ENCODE assay signal across 24 cellular contexts in genomic region chr4:84069119-84069518, GRCh38.
"Had no signal": no experiment of that assay in that cellular context is flagged by ENCODE, and none has a peak within 500 bp of the region (broad histone marks: within the 10 kb centered on the region; RNA-seq: fewer than 3 reads in every experiment).

No MANE protein-coding gene starts in this region.

- DNase-seq: colonic mucosa; cortex of kidney; dermis blood vessel endothelial cell; dorsolateral prefrontal cortex; effector CD4-positive, alpha-beta T cell; effector CD8-positive, alpha-beta T cell; effector memory CD4-positive, alpha-beta T cell; effector memory CD8-positive, alpha-beta T cell; endodermal cell; erythroblast; esophagus squamous epithelium; foreskin fibroblast; foreskin keratinocyte; foreskin melanocyte; gastrocnemius medialis; glutamatergic neuron; head of caudate nucleus; heart left ventricle; heart right ventricle had no signal

- H3K27ac ChIP-seq: colonic mucosa, coronary artery, dorsolateral prefrontal cortex, epithelial cell of prostate, esophagus muscularis mucosa, esophagus squamous epithelium, foreskin keratinocyte, gastrocnemius medialis, gastroesophageal sphincter, heart left ventricle, heart right ventricle had no signal

- H3K4me3 ChIP-seq: colonic mucosa, coronary artery, dorsolateral prefrontal cortex, esophagus muscularis mucosa, esophagus squamous epithelium, gastrocnemius medialis, gastroesophageal sphincter, heart left ventricle, heart right ventricle had no signal

- H3K36me3 ChIP-seq: colonic mucosa, esophagus muscularis mucosa, esophagus squamous epithelium, gastrocnemius medialis, gastroesophageal sphincter, heart left ventricle, heart right ventricle had no signal

- H3K9me3 ChIP-seq: colonic mucosa, esophagus muscularis mucosa, esophagus squamous epithelium, gastrocnemius medialis, gastroesophageal sphincter, heart left ventricle had no signal

- H3K27me3 ChIP-seq: colonic mucosa, esophagus muscularis mucosa, esophagus squamous epithelium, gastrocnemius medialis, gastroesophageal sphincter had no signal

- H3K4me1 Mint-ChIP-seq: endodermal cell had no signal

- H3K4me1 ChIP-seq: colonic mucosa, esophagus squamous epithelium, foreskin keratinocyte, gastrocnemius medialis, heart left ventricle, heart right ventricle had no signal

- H3K4me3 Mint-ChIP-seq: dendritic cell treated with granulocyte-macrophage colony-stimulating factor and Interleukin-4, amounts not matched to agents 40 ng/mL and 50 ng/mL, for 4 days; effector memory CD8-positive, alpha-beta T cell; endodermal cell had no signal

- H3K27ac Mint-ChIP-seq: dendritic cell treated with granulocyte-macrophage colony-stimulating factor and Interleukin-4, amounts not matched to agents 40 ng/mL and 50 ng/mL, for 4 days; effector memory CD8-positive, alpha-beta T cell; endodermal cell had no signal

- H3K9me3 Mint-ChIP-seq: endodermal cell had no signal
